23 cellular contexts compared by ENCODE assay signal in genomic region chr5:174644918-174645317, GRCh38.
"Had no signal": no experiment of that assay in that cellular context is flagged by ENCODE, and none has a peak within 500 bp of the region (broad histone marks: within the 10 kb centered on the region; RNA-seq: fewer than 3 reads in every experiment).

No MANE protein-coding gene starts in this region.

- H3K27ac Mint-ChIP-seq: activated CD8-positive, alpha-beta T cell treated with anti-CD3 and anti-CD28 coated beads for 36 hours; activated naive CD8-positive, alpha-beta T cell; activated T-helper 17 cell treated with anti-CD3 and anti-CD28 coated beads, Interleukin-2, amount 50 U/mL, for 72 hours; WTC11 had no signal

- H3K27ac ChIP-seq: brain microvascular endothelial cell, colonic mucosa had no signal

- H3K4me3 Mint-ChIP-seq: activated CD8-positive, alpha-beta T cell treated with anti-CD3 and anti-CD28 coated beads for 36 hours; activated naive CD8-positive, alpha-beta T cell; activated T-cell treated with anti-CD3 and anti-CD28 coated beads, Interleukin-2, amount 50 U/mL, for 4 hours; activated T-helper 17 cell treated with anti-CD3 and anti-CD28 coated beads, Interleukin-2, amount 50 U/mL, for 72 hours; central memory CD8-positive, alpha-beta T cell; WTC11 had no signal

- H3K4me1 Mint-ChIP-seq: activated T-helper 17 cell treated with anti-CD3 and anti-CD28 coated beads, Interleukin-2, amount 50 U/mL, for 72 hours; central memory CD8-positive, alpha-beta T cell; WTC11 had no signal

- H3K27me3 Mint-ChIP-seq: activated CD8-positive, alpha-beta T cell treated with anti-CD3 and anti-CD28 coated beads for 36 hours; activated T-helper 17 cell treated with anti-CD3 and anti-CD28 coated beads, Interleukin-2, amount 50 U/mL, for 72 hours; central memory CD8-positive, alpha-beta T cell had no signal

- DNase-seq: activated CD4-positive, alpha-beta T cell treated with anti-CD3 and anti-CD28 coated beads for 1 hour; activated CD4-positive, alpha-beta T cell treated with anti-CD3 and anti-CD28 coated beads for 48 hours; activated CD4-positive, alpha-beta T cell treated with anti-CD3 and anti-CD28 coated beads, Interleukin-2, amount 50 U/mL, for 1 hour; activated CD4-positive, alpha-beta T cell treated with anti-CD3 and anti-CD28 coated beads, Interleukin-2, amount 50 U/mL, for 48 hours; activated CD8-positive, alpha-beta memory T cell treated with anti-CD3 and anti-CD28 coated beads for 24 hours; activated CD8-positive, alpha-beta T cell treated with anti-CD3 and anti-CD28 coated beads for 36 hours; activated effector memory CD4-positive, alpha-beta T cell treated with Interleukin-2 at 50 U/mL for 16 hours; activated gamma-delta T cell treated with Interleukin-2 at 50 U/mL for 16 hours; activated naive CD4-positive, alpha-beta T cell treated with anti-CD3 and anti-CD28 coated beads, Interleukin-2, amount 50 U/mL, for 16 hours; activated naive CD4-positive, alpha-beta T cell treated with Interleukin-2 at 50 U/mL for 16 hours; activated T-cell treated with anti-CD3 and anti-CD28 coated beads, Interleukin-2, amount 50 U/mL, for 4 hours; amniotic stem cell; anterior cingulate cortex; brain microvascular endothelial cell; colonic mucosa; effector CD8-positive, alpha-beta T cell; foreskin fibroblast; head of caudate nucleus; T-helper 2 cell had no signal
